19 cellular contexts compared by ENCODE assay signal in the genomic region with DNA sequence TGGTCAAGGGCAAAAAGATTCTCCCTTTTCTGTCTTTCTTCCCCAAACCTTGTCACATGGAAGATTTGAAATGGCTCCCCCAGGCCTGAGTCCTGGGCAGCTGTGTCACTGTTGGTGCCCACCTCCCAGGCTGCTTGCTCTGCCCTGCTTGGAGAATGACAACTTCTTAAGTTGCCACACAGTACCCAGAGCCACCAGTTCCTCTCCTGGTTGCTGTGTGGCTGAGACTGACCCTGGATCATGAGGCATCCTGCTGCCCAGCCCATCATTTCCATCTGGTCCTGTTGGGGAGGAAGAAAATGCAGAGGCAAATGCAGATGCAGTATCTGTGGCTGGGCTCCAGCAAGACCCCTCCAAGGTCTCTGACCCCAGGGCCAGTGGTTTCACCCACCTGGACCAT.
"Had no signal": no experiment of that assay in that cellular context is flagged by ENCODE, and none has a peak within 500 bp of the region (broad histone marks: within the 10 kb centered on the region; RNA-seq: fewer than 3 reads in every experiment).

No MANE protein-coding gene starts in this region.

- H3K27ac ChIP-seq: PC-9, WERI-Rb-1 had no signal

- H3K36me3 Mint-ChIP-seq: activated CD8-positive, alpha-beta memory T cell treated with anti-CD3 and anti-CD28 coated beads, Interleukin-2, amount 10 ng/mL, durations not matched to agents 7 days and 5 days; activated naive CD8-positive, alpha-beta T cell had no signal

- H3K27ac Mint-ChIP-seq: activated CD4-positive, alpha-beta T cell treated with anti-CD3 and anti-CD28 coated beads for 36 hours; activated CD8-positive, alpha-beta memory T cell treated with anti-CD3 and anti-CD28 coated beads, Interleukin-2, amount 10 ng/mL, durations not matched to agents 7 days and 5 days; activated naive CD8-positive, alpha-beta T cell had no signal

- H3K36me3 ChIP-seq: WERI-Rb-1 had no signal

- H3K4me1 Mint-ChIP-seq: activated CD4-positive, alpha-beta T cell treated with anti-CD3 and anti-CD28 coated beads for 36 hours; central memory CD8-positive, alpha-beta T cell had no signal

- H3K27me3 Mint-ChIP-seq: activated CD8-positive, alpha-beta memory T cell treated with anti-CD3 and anti-CD28 coated beads, Interleukin-2, amount 10 ng/mL, durations not matched to agents 7 days and 5 days had no signal

- H3K4me3 ChIP-seq: PC-9 had no signal

- H3K4me2 ChIP-seq: PC-9 had no signal

- DNase-seq: activated CD4-positive, alpha-beta T cell treated with anti-CD3 and anti-CD28 coated beads for 36 hours; activated CD4-positive, alpha-beta T cell treated with anti-CD3 and anti-CD28 coated beads, Interleukin-2, amount 50 U/mL, for 48 hours; activated CD8-positive, alpha-beta memory T cell treated with anti-CD3 and anti-CD28 coated beads, Interleukin-2, amount 10 ng/mL, durations not matched to agents 7 days and 5 days; activated effector memory CD4-positive, alpha-beta T cell treated with anti-CD3 and anti-CD28 coated beads, Interleukin-2, amount 50 U/mL, for 16 hours; activated naive CD4-positive, alpha-beta T cell treated with Interleukin-2 at 50 U/mL for 16 hours; activated T-cell treated with anti-CD3 and anti-CD28 coated beads, Interleukin-2, amount 50 U/mL, for 4 hours; Kasumi-1; KBM-7; NCI-H1105 treated with DMSO at 0.1 percent for 48 hours; NCI-H1436 treated with DMSO at 0.1 percent for 48 hours; NCI-H187; NCI-H2081; NCI-H510A treated with DMSO at 0.1 percent for 48 hours; PC-9; SIG-M5; T-helper 1 cell; WERI-Rb-1 had no signal

- H3K4me3 Mint-ChIP-seq: activated CD4-positive, alpha-beta T cell treated with anti-CD3 and anti-CD28 coated beads for 36 hours; activated CD8-positive, alpha-beta memory T cell treated with anti-CD3 and anti-CD28 coated beads, Interleukin-2, amount 10 ng/mL, durations not matched to agents 7 days and 5 days; activated naive CD8-positive, alpha-beta T cell; activated T-cell treated with anti-CD3 and anti-CD28 coated beads, Interleukin-2, amount 50 U/mL, for 4 hours; central memory CD8-positive, alpha-beta T cell had no signal
